In the genomic region with DNA sequence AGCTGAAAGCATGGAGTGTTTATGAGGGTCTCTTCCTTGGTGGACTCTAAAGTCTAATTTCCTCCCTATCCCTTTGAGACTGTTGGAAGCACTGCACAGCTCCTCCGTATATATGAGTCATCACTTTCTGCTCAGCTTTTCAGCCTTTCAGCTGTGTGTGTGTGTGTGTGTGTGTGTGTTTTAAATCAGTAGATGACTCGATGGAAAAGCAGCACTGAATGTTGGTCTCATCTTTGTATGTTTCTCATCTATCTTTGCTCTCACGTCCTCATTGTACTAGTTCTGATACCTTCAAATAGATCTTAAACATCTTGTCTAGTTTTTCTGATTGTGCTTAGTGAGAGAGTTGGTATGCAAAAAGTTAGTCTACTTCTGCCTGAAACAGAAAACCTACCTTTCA, we compare ENCODE assay signal across 11 cellular contexts.
A peak's percentile ranks its signal among the peaks of the same experiment; 100 is the strongest.
DNase-seq lines count a peak whose midpoint lies in the region; ATAC-seq and TF ChIP-seq lines count a peak whose summit lies in the region.
"Had no signal": no experiment of that assay in that cellular context is flagged by ENCODE, and none has a peak within 500 bp of the region (broad histone marks: within the 10 kb centered on the region; RNA-seq: fewer than 3 reads in every experiment).

No MANE protein-coding gene starts in this region.

- peak overlapping the region in 1 of 8 donors; percentile 9 for H3K27ac Mint-ChIP-seq in CD8-positive, alpha-beta memory T cell
- H3K27ac Mint-ChIP-seq: activated CD8-positive, alpha-beta T cell treated with anti-CD3 and anti-CD28 coated beads, Interleukin-2, amount 10 ng/mL, durations not matched to agents 7 days and 5 days had no signal

- no peaks in the 10 kb centered on the region for H3K36me3 ChIP-seq in BJ (ENCODE audit: control insufficient read depth, insufficient read depth, low read length)
- H3K36me3 ChIP-seq in CD8-positive, alpha-beta memory T cell (ENCODE audit: insufficient read depth, low read length) = no peaks in the 10 kb centered on the region

- POLR2A ChIA-PET in BJ (lab: Charles Lee) = no interaction called here
- POLR2A ChIA-PET in CD8-positive, alpha-beta memory T cell (lab: Charles Lee) = no interaction called here

- DNase-seq in BJ (ENCODE audit: low read depth) (peak; percentile 37), HFF-Myc (ENCODE audit: extremely low read depth, low read depth) (peak; percentile 33), astrocyte of the spinal cord (ENCODE audit: low read depth, low spot score) (peak; percentile 83), lung microvascular endothelial cell (ENCODE audit: low read depth in 2 of 2) (peak; percentile 12 to 68), left colon (no peak), T-helper 1 cell (no peak)
- no peak for DNase-seq in stimulated activated naive CD8-positive, alpha-beta T cell treated with anti-CD3 and anti-CD28 coated beads, Interleukin-15, Interleukin-2, amounts not matched to agents 100 U/mL and 50 U/mL, for 24 hours
- no peak for DNase-seq in CD8-positive, alpha-beta memory T cell
- DNase-seq: activated CD8-positive, alpha-beta T cell treated with anti-CD3 and anti-CD28 coated beads, Interleukin-2, amount 10 ng/mL, durations not matched to agents 7 days and 5 days; NCI-H510A treated with DMSO at 0.1 percent for 48 hours had no signal

- in situ Hi-C loops in astrocyte of the spinal cord (cut with HindIII; ENCODE audit: low sequenced_read_pairs) = no loop called here

- peaks cover 0 to 5% (median 0%) of the 10 kb centered on the region in 3 donors for H3K4me1 Mint-ChIP-seq in CD8-positive, alpha-beta memory T cell

- no peak for ATAC-seq in left colon
- ATAC-seq in stimulated activated naive CD8-positive, alpha-beta T cell treated with anti-CD3 and anti-CD28 coated beads, Interleukin-15, Interleukin-2, amounts not matched to agents 100 U/mL and 50 U/mL, for 24 hours = no peak
- ATAC-seq: activated CD8-positive, alpha-beta T cell treated with anti-CD3 and anti-CD28 coated beads, Interleukin-2, amount 10 ng/mL, durations not matched to agents 7 days and 5 days had no signal

- H3K36me3 Mint-ChIP-seq in CD8-positive, alpha-beta memory T cell = peaks cover 0 to 7% (median 2%) of the 10 kb centered on the region in 3 donors

- peaks cover 0 to 3% (median 0%) of the 10 kb centered on the region in 5 donors for H3K9me3 Mint-ChIP-seq in CD8-positive, alpha-beta memory T cell

- TF ChIP-seq CTCF in BJ (IDR thresholded peaks at IDR 0.05; ENCODE audit: insufficient read depth, low read depth, low read length) (no peak), HFF-Myc (IDR thresholded peaks at IDR 0.05; ENCODE audit: low read depth, low read length, missing control alignments) (no peak), astrocyte of the spinal cord (IDR thresholded peaks at IDR 0.05; ENCODE audit: low read depth, low read length) (no peak)

- H3K4me3 Mint-ChIP-seq in CD8-positive, alpha-beta memory T cell = no peak overlapping the region
- H3K4me3 Mint-ChIP-seq: activated CD8-positive, alpha-beta T cell treated with anti-CD3 and anti-CD28 coated beads, Interleukin-2, amount 10 ng/mL, durations not matched to agents 7 days and 5 days had no signal

- peaks cover 0 to 7% of the 10 kb centered on the region in 2 donors for H3K27me3 Mint-ChIP-seq in CD8-positive, alpha-beta memory T cell

- H3K9me3 ChIP-seq in CD8-positive, alpha-beta memory T cell (ENCODE audit: low read length) = no peaks in the 10 kb centered on the region

- no peaks in the 10 kb centered on the region for H3K4me1 ChIP-seq in CD8-positive, alpha-beta memory T cell (ENCODE audit: insufficient read depth, low read length)
- H3K4me1 ChIP-seq: parathyroid adenoma had no signal

- CTCF ChIA-PET in BJ (lab: Yijun Ruan, JAX) = interaction anchor here (1.0 kb wide), 1 partner anchor 12 kb away, joined by 5 read pairs; no protein-coding TSS in a partner anchor
- CTCF ChIA-PET in CD8-positive, alpha-beta memory T cell (lab: Charles Lee) = no interaction called here

- H3K27ac ChIP-seq in CD8-positive, alpha-beta memory T cell (ENCODE audit: low read depth, low read length) = no peak overlapping the region
- H3K27ac ChIP-seq: parathyroid adenoma had no signal

- H3K4me3 ChIP-seq in BJ (ENCODE audit: low read depth, low read length) (no peak overlapping the region), HFF-Myc (replicated peaks; ENCODE audit: low read depth, low read length) (no peak overlapping the region), astrocyte of the spinal cord (ENCODE audit: low read depth, low read length) (no peak overlapping the region)
- H3K4me3 ChIP-seq in CD8-positive, alpha-beta memory T cell (ENCODE audit: low read length) = no peak overlapping the region

- H3K27me3 ChIP-seq in BJ (ENCODE audit: control insufficient read depth, insufficient read depth, low read length) = no peaks in the 10 kb centered on the region
- no peaks in the 10 kb centered on the region for H3K27me3 ChIP-seq in CD8-positive, alpha-beta memory T cell (ENCODE audit: insufficient read depth, low read length, poor library complexity, severe bottlenecking)

- intact Hi-C loops in left colon (cut with DNase I, micrococcal nuclease) = no loop called here

Comparison
In these comparisons a context has a peak if more than half of its experiments do, and no peak if none do; other contexts are left out.
1. DNase-seq: peak in BJ (single experiment), HFF-Myc (single experiment), astrocyte of the spinal cord (single experiment) and lung microvascular endothelial cell (2 of 2); none in left colon (0 of 2), T-helper 1 cell (0 of 5), stimulated activated naive CD8-positive, alpha-beta T cell treated with anti-CD3 and anti-CD28 coated beads, Interleukin-15, Interleukin-2, amounts not matched to agents 100 U/mL and 50 U/mL, for 24 hours (single experiment) and CD8-positive, alpha-beta memory T cell (0 of 5).